ENCODE assay signal across 8 cellular contexts in genomic region chr9:126956929-126957686, GRCh38. TPM values are rescaled to one million over a fixed set of nuclear protein-coding genes. Genes with fewer than 3 reads are reported as not detected.
DNase-seq lines count a peak whose midpoint lies in the region; ATAC-seq and TF ChIP-seq lines count a peak whose summit lies in the region.
"Had no signal": no experiment of that assay in that cellular context is flagged by ENCODE, and none has a peak within 500 bp of the region (broad histone marks: within the 10 kb centered on the region; RNA-seq: fewer than 3 reads in every experiment).

No MANE protein-coding gene starts in this region.

- ATAC-seq in GM18909 (IDR thresholded peaks at IDR 0.05; ENCODE audit: poor library complexity, unreplicated experiment) = no peak
- ATAC-seq: activated CD8-positive, alpha-beta T cell treated with anti-CD3 and anti-CD28 coated beads, Interleukin-2, amount 10 ng/mL, durations not matched to agents 7 days and 5 days had no signal

- in situ Hi-C loops in astrocyte of the spinal cord (cut with HindIII; ENCODE audit: low sequenced_read_pairs) = no loop called here

- no peaks in the 10 kb centered on the region for H3K4me1 ChIP-seq in urinary bladder (ENCODE audit: insufficient read depth)

- H3K4me3 ChIP-seq in astrocyte of the spinal cord (ENCODE audit: low read depth, low read length) = no peak overlapping the region
- H3K4me3 ChIP-seq in urinary bladder (ENCODE audit: low read depth, low read length) = no peak overlapping the region

- H3K36me3 ChIP-seq in urinary bladder (ENCODE audit: insufficient read depth) = no peaks in the 10 kb centered on the region

- 86% methylated on average over 7 of the region's 7 CpGs for WGBS in urinary bladder

- H3K27ac ChIP-seq in urinary bladder (ENCODE audit: low read depth) = peak overlapping the region; percentile 44

- DNase-seq in NCI-H1092 (lab: John Stamatoyannopoulos, UW) (peak; percentile 40), astrocyte of the spinal cord (ENCODE audit: low read depth, low spot score) (peak; percentile 68), islet precursor cell (peak; percentile 53), Kasumi-1 (lab: John Stamatoyannopoulos, UW) (no peak), DMS153 (lab: John Stamatoyannopoulos, UW) (no peak)
- DNase-seq: activated CD8-positive, alpha-beta T cell treated with anti-CD3 and anti-CD28 coated beads, Interleukin-2, amount 10 ng/mL, durations not matched to agents 7 days and 5 days had no signal

- no peak for TF ChIP-seq CTCF in astrocyte of the spinal cord (IDR thresholded peaks at IDR 0.05; ENCODE audit: low read depth, low read length)

RNA-seq across cellular contexts. Expression of gene RALGPS1, which starts 42.5 kb away (rescaled TPM):
- 21.8 TPM for total RNA-seq in urinary bladder
- polyA plus RNA-seq in urinary bladder = 8.9 TPM

Comparison
In these comparisons a context has a peak if more than half of its experiments do, and no peak if none do; other contexts are left out.
1. DNase-seq: peak in NCI-H1092 (single experiment), astrocyte of the spinal cord (single experiment) and islet precursor cell (single experiment); none in Kasumi-1 (0 of 2) and DMS153 (single experiment).